ENCODE assay signal across 19 cellular contexts in the genomic region with DNA sequence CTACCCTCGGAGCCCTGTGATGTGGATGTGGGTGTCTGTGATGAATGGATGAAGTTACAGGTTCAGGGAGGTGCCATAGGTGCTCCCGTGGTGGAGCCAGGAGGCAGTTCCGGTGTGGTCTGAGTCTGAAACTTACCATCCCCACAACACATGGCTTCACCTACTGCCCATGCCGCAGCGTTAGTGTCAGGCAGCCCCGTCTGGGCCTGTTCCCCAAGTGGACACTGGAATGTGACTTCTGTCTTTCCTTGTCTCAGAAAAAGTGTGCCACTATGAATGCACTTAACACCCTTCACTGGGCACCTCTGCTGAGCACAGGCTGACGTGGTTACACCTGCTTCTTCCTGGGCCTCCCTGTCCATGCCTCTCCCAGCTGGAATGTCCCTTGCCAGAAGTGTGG. TPM values are rescaled to one million over a fixed set of nuclear protein-coding genes. Genes with fewer than 3 reads are reported as not detected.
DNase-seq lines count a peak whose midpoint lies in the region; ATAC-seq, FAIRE-seq and TF ChIP-seq lines count a peak whose summit lies in the region.
"Had no signal": no experiment of that assay in that cellular context is flagged by ENCODE, and none has a peak within 500 bp of the region (broad histone marks: within the 10 kb centered on the region; RNA-seq: fewer than 3 reads in every experiment).

No MANE protein-coding gene starts in this region.

- H3K4me2 ChIP-seq in IMR-90 (ENCODE audit: low read depth, low read length), result no peak overlapping the region
- 0 out of 2 replicates have a peak overlapping the region, but pooled peaks have one; percentile 17 for H3K4me2 ChIP-seq in GM12878 (ENCODE audit: control insufficient read depth, insufficient read depth)
- H3K4me2 ChIP-seq: A549 had no signal

- WGBS in IMR-90 (ENCODE audit: extremely low coverage in 2 of 2, insufficient read length in 1 of 2), 2 experiments, result 100% methylated on average over 3 of the region's 7 CpGs; no CpG with 5 or more reads in 1 of the 2 experiments
- WGBS in GM12878 (ENCODE audit: insufficient coverage, insufficient replicate concordance, low lambda C conversion rate, missing lambda C conversion rate), result 54% methylated on average over 7 of the region's 7 CpGs
- whole genome bisulfite sequencing in sigmoid colon, 2 donors, result 93% methylated on average over 7 of the region's 7 CpGs

- no peak for TF ChIP-seq EP300 in GM12878 (IDR thresholded peaks at IDR 0.05; ENCODE audit: borderline replicate concordance in 1 of 2, control insufficient read depth in 1 of 2, low read depth in 2 of 2, low read length in 2 of 2)
- TF ChIP-seq EP300 in sigmoid colon (IDR thresholded peaks at IDR 0.05), result no peak

- RAD21 ChIA-PET in GM12878 (lab: Charles Lee; ENCODE audit: unreplicated experiment), result interaction anchor here (1.1 kb wide), 1 partner anchor 44 kb away, joined by 3 read pairs; no protein-coding TSS in a partner anchor

- no peak overlapping the region for H3K18ac ChIP-seq in IMR-90 (ENCODE audit: low read depth, low read length)

- no peak overlapping the region for H3K23ac ChIP-seq in IMR-90 (ENCODE audit: low read depth, low read length)

- H3K14ac ChIP-seq in IMR-90 (replicated peaks; ENCODE audit: low read depth, low read length), result no peak overlapping the region

- H3K9me3 ChIP-seq in IMR-90 (ENCODE audit: control insufficient read depth, insufficient read depth, low read length) (no peaks in the 10 kb centered on the region), GM12878 (replicated peaks; ENCODE audit: control insufficient read depth, insufficient read depth, low read length) (no peaks in the 10 kb centered on the region), sigmoid colon (no peaks in the 10 kb centered on the region)
- H3K9me3 ChIP-seq: A549, BE2C, HAP-1 had no signal

- POLR2A ChIA-PET in IMR-90 (lab: Charles Lee; ENCODE audit: unreplicated experiment) (no interaction called here), GM12878 (lab: Charles Lee) (no interaction called here)

- H3K4me1 ChIP-seq in IMR-90 (ENCODE audit: control insufficient read depth, insufficient read depth, low read length) (peaks cover 9% of the 10 kb centered on the region), GM12878 (ENCODE audit: control insufficient read depth, insufficient read depth, low read length) (peaks cover 27% of the 10 kb centered on the region), sigmoid colon (peaks cover 0 to 13% (median 9%) of the 10 kb centered on the region in 4 donors)
- H3K4me1 ChIP-seq: HAP-1 had no signal

- H3K36me3 ChIP-seq in IMR-90 (ENCODE audit: control insufficient read depth, insufficient read depth, low read length) (peaks cover 5% of the 10 kb centered on the region; the same call in 1 of the 2 replicates), GM12878 (ENCODE audit: control insufficient read depth in 2 of 2, insufficient read depth in 2 of 2, low read length in 1 of 2) (peaks cover 2 to 5% of the 10 kb centered on the region in 2 experiments; a peak in 3 of 4 replicates), sigmoid colon (no peaks in the 10 kb centered on the region)
- H3K36me3 ChIP-seq: BE2C, HAP-1 had no signal

- H3K4me3 ChIP-seq in IMR-90 (ENCODE audit: insufficient read depth, low read depth, low read length) (no peak overlapping the region), GM12878 (no peak overlapping the region), sigmoid colon (no peak overlapping the region)
- H3K4me3 ChIP-seq: A549, HAP-1 had no signal

- H3K9ac ChIP-seq in IMR-90 (ENCODE audit: low read depth, low read length) (no peak overlapping the region), GM12878 (ENCODE audit: control insufficient read depth, insufficient read depth, low read length) (no peak overlapping the region)

- FAIRE-seq in GM12878 (lab: Jason Lieb, UNC), result no peak
- FAIRE-seq: A549, D721Med, GM19239 had no signal

- peak overlapping the region; percentile 61; the same call in 1 of the 3 replicates for H2BK15ac ChIP-seq in IMR-90 (ENCODE audit: low read depth, low read length)

- no peak overlapping the region for H2BK5ac ChIP-seq in IMR-90 (ENCODE audit: low read depth, low read length, poor library complexity, severe bottlenecking)

- SMC1A ChIA-PET in GM12878 (lab: Charles Lee; ENCODE audit: uncharacterized antibody, unreplicated experiment), result no interaction called here

- no TSS peak for BruUV-seq in IMR-90 (replicated peaks; lab: Mats Ljungman, UMichigan)
- no TSS peak for BruUV-seq in GM12878 (replicated peaks; lab: Mats Ljungman, UMichigan)

- TF ChIP-seq RAD21 in IMR-90 (IDR thresholded peaks at IDR 0.05; ENCODE audit: low read length) (no peak), GM12878 (IDR thresholded peaks at IDR 0.05; ENCODE audit: insufficient read depth, low read depth, low read length) (no peak)

- TF ChIP-seq POLR2A in IMR-90 (IDR thresholded peaks at IDR 0.05; ENCODE audit: low read depth, low read length) (no peak), GM12878 (IDR thresholded peaks at IDR 0.05; ENCODE audit: low read depth, low read length) (no peak), sigmoid colon (IDR thresholded peaks at IDR 0.05) (no peak)

- H3K27me3 ChIP-seq in IMR-90 (ENCODE audit: control insufficient read depth, insufficient read depth, low read length), result no peaks in the 10 kb centered on the region
- no peaks in the 10 kb centered on the region for H3K27me3 ChIP-seq in GM12878 (replicated peaks in 1 of 2; ENCODE audit: control insufficient read depth in 2 of 2, insufficient read depth in 2 of 2, low read length in 1 of 2)
- no peaks in the 10 kb centered on the region for H3K27me3 ChIP-seq in sigmoid colon
- H3K27me3 ChIP-seq: BE2C had no signal

- in situ Hi-C loops in IMR-90 (cut with MboI; ENCODE audit: low sequenced_read_pairs), result loop anchor here (25.0 kb wide), 1 partner anchor 110 kb away; no protein-coding TSS in a partner anchor
- in situ Hi-C loops in GM12878 (cut with MboI), result no loop called here

- H4K5ac ChIP-seq in IMR-90 (ENCODE audit: low read depth, low read length), result no peak overlapping the region

- no peak overlapping the region for H3K56ac ChIP-seq in IMR-90 (ENCODE audit: extremely low read depth, insufficient read depth, low read length)

- no peak overlapping the region for H3K27ac ChIP-seq in IMR-90 (ENCODE audit: insufficient read depth, low read length)
- peak overlapping the region; percentile 15; the same call in 1 of the 2 replicates for H3K27ac ChIP-seq in GM12878 (ENCODE audit: control insufficient read depth, insufficient read depth)
- H3K27ac ChIP-seq in sigmoid colon, result no peak overlapping the region
- H3K27ac ChIP-seq: C4-2B had no signal

- H4K20me1 ChIP-seq in IMR-90 (ENCODE audit: insufficient read depth, low read length) (peaks cover 60% of the 10 kb centered on the region; the same call in 1 of the 2 replicates), GM12878 (ENCODE audit: control insufficient read depth, insufficient read depth) (no peaks in the 10 kb centered on the region)

- H3K9me1 ChIP-seq in IMR-90 (ENCODE audit: insufficient read depth, low read length), result peaks cover 20% of the 10 kb centered on the region

- H2BK120ac ChIP-seq in IMR-90 (ENCODE audit: low read depth, low read length), result 0 out of 2 replicates have a peak overlapping the region, but pooled peaks have one; percentile 23

- peaks cover 91% of the 10 kb centered on the region for H3K79me2 ChIP-seq in GM12878 (ENCODE audit: control insufficient read depth, insufficient read depth, low read length)

- H2AFZ ChIP-seq in IMR-90 (replicated peaks; ENCODE audit: low read length, poor library complexity) (no peak overlapping the region), GM12878 (ENCODE audit: control insufficient read depth, low read depth, low read length) (no peak overlapping the region)

- no peak for TF ChIP-seq CTCF in IMR-90 (conservative IDR thresholded peaks at IDR 0.05; ENCODE audit: low read depth, low read length)
- no peak for TF ChIP-seq CTCF in GM12878 (IDR thresholded peaks at IDR 0.05 in 2 of 3, conservative IDR thresholded peaks at IDR 0.05 in 1 of 3; ENCODE audit: control insufficient read depth in 2 of 3, extremely low read depth in 1 of 3, insufficient read depth in 1 of 3, low read depth in 3 of 3, low read length in 3 of 3)
- no peak for TF ChIP-seq CTCF in sigmoid colon (IDR thresholded peaks at IDR 0.05)

- no peak overlapping the region for H4K8ac ChIP-seq in IMR-90 (ENCODE audit: low read depth in 2 of 2, low read length in 2 of 2)

- intact Hi-C loops in IMR-90 (cut with micrococcal nuclease) (no loop called here), GM12878 (cut with micrococcal nuclease; ENCODE audit: unreplicated experiment) (loop anchor here (10.0 kb wide), 1 partner anchor 218 kb away; the partner anchor contains the start of gene MARCHF6), sigmoid colon (cut with DNase I) (no loop called here)

- CTCF ChIA-PET in IMR-90 (lab: Yijun Ruan, JAX) (no interaction called here), GM12878 (lab: Yijun Ruan, JAX) (no interaction called here)

- no peak overlapping the region for H2BK20ac ChIP-seq in IMR-90 (ENCODE audit: low read depth, low read length)

- H4K91ac ChIP-seq in IMR-90 (ENCODE audit: insufficient read depth, low read depth, low read length), result no peak overlapping the region

- peaks cover 19 to 71% of the 10 kb centered on the region in 2 experiments for H3K79me1 ChIP-seq in IMR-90 (ENCODE audit: low read depth in 1 of 2, low read length in 2 of 2)

- DNase-seq in IMR-90 (no peak), GM12878 (ENCODE audit: low read depth, low spot score) (no peak), kidney tubule cell (ENCODE audit: low spot score) (peak; percentile 17), sigmoid colon (peak; percentile 36), NCI-H748 (lab: John Stamatoyannopoulos, UW; ENCODE audit: unreplicated experiment) (no peak), NCI-H1436 (lab: John Stamatoyannopoulos, UW) (no peak), KG1 (lab: John Stamatoyannopoulos, UW) (no peak), NCI-H1092 (lab: John Stamatoyannopoulos, UW) (no peak)
- DNase-seq: BE2C; CD4-positive, alpha-beta memory T cell; DMS153; DMS79 treated with DMSO at 0.1 percent for 48 hours; GDM1; GOT3 had no signal

- ATAC-seq in IMR-90 (ENCODE audit: low read depth), result no peak
- no peak; the same call in 2 of the 3 replicates for ATAC-seq in GM12878
- ATAC-seq: A549 had no signal

- dilution Hi-C loops in IMR-90 (cut with HindIII; ENCODE audit: low sequenced_read_pairs, unreplicated experiment), result no loop called here

- H3K4ac ChIP-seq in IMR-90 (ENCODE audit: low read depth, low read length), result peak overlapping the region; percentile 9; the same call in 1 of the 2 replicates

- no peak overlapping the region for H2AK5ac ChIP-seq in IMR-90 (ENCODE audit: low read depth, low read length)

- peak overlapping the region; percentile 9 for H2AK9ac ChIP-seq in IMR-90 (replicated peaks; ENCODE audit: low read depth, low read length, poor library complexity)

RNA-seq across cellular contexts. Expression of gene ANKRD33B, which starts 8.6 kb away (rescaled TPM):
- total RNA-seq in IMR-90 (2012; rRNA removed), result 2.5 and 2.8 TPM in 2 replicates
- 3.3 and 3.8 TPM in 2 replicates for polyA plus RNA-seq in IMR-90 (2012; rRNA removed)
- polyA plus RNA-seq in IMR-90 (2012; cell fraction: cytosol; rRNA removed), result 2.2 and 3.2 TPM in 2 replicates
- 13.5 and 13.8 TPM in 2 replicates for polyA plus RNA-seq in IMR-90 (2012; cell fraction: nucleus; rRNA removed; ENCODE audit: low replicate concordance)
- total RNA-seq in GM12878 (2013; cell fraction: nucleolus; rRNA removed), result 51.1 and 53.7 TPM in 2 replicates
- 17.0 and 18.6 TPM in 2 replicates for total RNA-seq in GM12878 (2014; rRNA removed)
- 20.3 and 20.4 TPM in 2 replicates for total RNA-seq in GM12878 (2014; rRNA removed; fragmentation: Illumina TruSeq; extraction: Trizol)
- 58.4 and 61.6 TPM in 2 replicates for total RNA-seq in GM12878 (2021)
- 12.2 TPM for polyA plus RNA-seq in GM12878 (2011; ENCODE audit: low read depth)
- 11.0 and 12.7 TPM in 2 replicates for polyA plus RNA-seq in GM12878 (2011; rRNA removed)
- 16.9 and 17.7 TPM in 2 replicates for polyA plus RNA-seq in GM12878 (2011; cell fraction: cytosol; rRNA removed)
- polyA plus RNA-seq in GM12878 (2011; cell fraction: nucleus; rRNA removed), result 24.0 and 29.2 TPM in 2 replicates
- polyA plus RNA-seq in GM12878 (2012), result 19.6 TPM in 2 replicates
- polyA plus RNA-seq in GM12878 (2014; fragmentation: Illumina TruSeq; extraction: Trizol), result 22.7 and 27.0 TPM in 2 replicates
- polyA plus RNA-seq in GM12878 (2014; fragmentation: Nextera tagmentation; extraction: Ambion mirVana), result 1 to 10 TPM; 5.9 to 6.1 TPM
- polyA plus RNA-seq in GM12878 (2014; rRNA removed), result 19.6 and 20.7 TPM in 2 replicates
- 1 to 10 TPM; 4.9 to 9.5 TPM for polyA plus RNA-seq in GM12878 (2016; fragmentation: Nextera tagmentation; extraction: Ambion mirVana)
- 42.2 and 53.6 TPM in 2 replicates for polyA minus RNA-seq in GM12878 (2011; rRNA and poly(A)+ RNA removed)
- polyA minus RNA-seq in GM12878 (2011; cell fraction: cytosol; rRNA and poly(A)+ RNA removed), result 28.3 and 29.6 TPM in 2 replicates
- 13.7 and 27.7 TPM in 2 replicates for polyA minus RNA-seq in GM12878 (2011; cell fraction: nucleus; rRNA and poly(A)+ RNA removed)
- total RNA-seq in sigmoid colon, result 1 to 10 TPM; 2.7 to 4.6 (median 3.6) TPM
- polyA plus RNA-seq in sigmoid colon, result 1 to 10 TPM in 2 of 3 donors, under 1 TPM in 1; 0.23 to 2.1 (median 1.2) TPM

Comparison
In these comparisons a context has a peak if more than half of its experiments do, and no peak if none do; other contexts are left out.
1. DNase-seq: peak in kidney tubule cell (single experiment) and sigmoid colon (single experiment); none in IMR-90 (single experiment), GM12878 (single experiment), NCI-H748 (single experiment), NCI-H1436 (single experiment), KG1 (single experiment) and NCI-H1092 (single experiment).